Comparison of ENCODE assay signal across 29 cellular contexts in genomic region chr7:118898284-118898683, GRCh38.
DNase-seq lines count a peak whose midpoint lies in the region; FAIRE-seq and TF ChIP-seq lines count a peak whose summit lies in the region.
"Had no signal": no experiment of that assay in that cellular context is flagged by ENCODE, and none has a peak within 500 bp of the region (broad histone marks: within the 10 kb centered on the region; RNA-seq: fewer than 3 reads in every experiment).

No MANE protein-coding gene starts in this region.

- TF ChIP-seq RAD21 in neural cell (conservative IDR thresholded peaks at IDR 0.05) = peak; percentile 38

- TF ChIP-seq CTCF in neural cell (IDR thresholded peaks at IDR 0.05; ENCODE audit: poor library complexity, severe bottlenecking) = no peak

- H3K9ac ChIP-seq in neural cell (ENCODE audit: low read length) = no peak overlapping the region
- H3K9ac ChIP-seq: BLaER1; BLaER1 treated with 17β-estradiol and CSF1 and Interleukin-3, amounts not matched to agents 10 nM and 100 nM had no signal

- H3K9me3 ChIP-seq in neural cell (ENCODE audit: low read length) = no peaks in the 10 kb centered on the region
- H3K9me3 ChIP-seq: A549; BE2C; BLaER1; BLaER1 treated with 17β-estradiol and CSF1 and Interleukin-3, amounts not matched to agents 10 nM and 100 nM; Caco-2 had no signal

- FAIRE-seq in GM19239 (lab: Jason Lieb, UNC) = no peak
- FAIRE-seq: A204.1, A549, D721Med had no signal

- no peak for DNase-seq in GM19239 (ENCODE audit: insufficient read length, low spot score)
- DNase-seq: 8988T; ACHN; AML-193; BE2C; C1 segment of cervical spinal cord; Caco-2; Calu3; CD4-positive, alpha-beta memory T cell; CD4-positive, alpha-beta T cell; CD4-positive, CD25-positive, alpha-beta regulatory T cell; CD8-positive, alpha-beta memory T cell; CD8-positive, alpha-beta T cell; COR-L47; DMS 273 treated with DMSO at 0.1 percent for 48 hours; DMS153; DMS53; DMS79; DMS79 treated with DMSO at 0.1 percent for 48 hours; DND-41; EL had no signal

- H3K36me3 ChIP-seq in neural cell (ENCODE audit: insufficient read depth, low read length) = no peaks in the 10 kb centered on the region
- H3K36me3 ChIP-seq: BE2C; BLaER1; BLaER1 treated with 17β-estradiol and CSF1 and Interleukin-3, amounts not matched to agents 10 nM and 100 nM had no signal

- no peak overlapping the region for H2AFZ ChIP-seq in neural cell (ENCODE audit: low read depth, low read length)

- peak; percentile 100 for TF ChIP-seq EP300 in neural cell (conservative IDR thresholded peaks at IDR 0.05; ENCODE audit: poor library complexity, severe bottlenecking)

- peak overlapping the region; percentile 85 for H3K27ac ChIP-seq in neural cell (ENCODE audit: low read length)
- H3K27ac ChIP-seq: 22Rv1; A549; BLaER1; BLaER1 treated with 17β-estradiol and CSF1 and Interleukin-3, amounts not matched to agents 10 nM and 100 nM; C4-2B had no signal

- no peak overlapping the region for H3K4me3 ChIP-seq in neural cell (ENCODE audit: low read length)
- H3K4me3 ChIP-seq: A549; BLaER1; BLaER1 treated with 17β-estradiol and CSF1 and Interleukin-3, amounts not matched to agents 10 nM and 100 nM had no signal

- no peaks in the 10 kb centered on the region for H3K27me3 ChIP-seq in neural cell (ENCODE audit: insufficient read depth, low read depth, low read length)
- H3K27me3 ChIP-seq: BE2C; BLaER1; BLaER1 treated with 17β-estradiol and CSF1 and Interleukin-3, amounts not matched to agents 10 nM and 100 nM had no signal

- H3K4me2 ChIP-seq in neural cell (ENCODE audit: low read length) = no peak overlapping the region
- H3K4me2 ChIP-seq: A549; BLaER1; BLaER1 treated with 17β-estradiol and CSF1 and Interleukin-3, amounts not matched to agents 10 nM and 100 nM had no signal

- no peaks in the 10 kb centered on the region for H3F3A ChIP-seq in neural cell (ENCODE audit: insufficient read depth, low read length, poor library complexity, severe bottlenecking)

- no peaks in the 10 kb centered on the region for H3K9me2 ChIP-seq in neural cell (ENCODE audit: insufficient read depth, low read length)

- no peaks in the 10 kb centered on the region for H3K79me2 ChIP-seq in neural cell (replicated peaks; ENCODE audit: insufficient read depth, low read length)

- no peaks in the 10 kb centered on the region for H4K20me1 ChIP-seq in neural cell (ENCODE audit: insufficient read depth)
- H4K20me1 ChIP-seq: BLaER1; BLaER1 treated with 17β-estradiol and CSF1 and Interleukin-3, amounts not matched to agents 10 nM and 100 nM had no signal

TF ChIP-seq in neural cell, 6 proteins besides CTCF, POLR2A, EP300 and RAD21:
- TF ChIP-seq EZH2 (IDR thresholded peaks at IDR 0.05; ENCODE audit: borderline replicate concordance, insufficient read depth, low read length, poor library complexity, severe bottlenecking) (no peak), SMC3 (conservative IDR thresholded peaks at IDR 0.05; ENCODE audit: poor library complexity) (no peak), MXI1 (conservative IDR thresholded peaks at IDR 0.05; ENCODE audit: poor library complexity, severe bottlenecking) (no peak), REST (IDR thresholded peaks at IDR 0.05; ENCODE audit: borderline replicate concordance) (peak; percentile 90), TAF1 (IDR thresholded peaks at IDR 0.05; ENCODE audit: low read depth) (no peak), POLR2AphosphoS5 (IDR thresholded peaks at IDR 0.05) (peak; percentile 98)
